11 cellular contexts compared by ENCODE assay signal in genomic region chr11:97454988-97455387, GRCh38.
DNase-seq lines count a peak whose midpoint lies in the region; TF ChIP-seq lines count a peak whose summit lies in the region.
"Had no signal": no experiment of that assay in that cellular context is flagged by ENCODE, and none has a peak within 500 bp of the region (broad histone marks: within the 10 kb centered on the region; RNA-seq: fewer than 3 reads in every experiment).

No MANE protein-coding gene starts in this region.

- WGBS in H9 (ENCODE audit: extremely low coverage, insufficient read length, low lambda C conversion rate): no CpG with 5 or more reads among the region's 1 CpG
- no CpG with 5 or more reads among the region's 1 CpG for WGBS in mesendoderm (ENCODE audit: extremely low coverage, insufficient coverage, low lambda C conversion rate)
- 13 to 14% methylated on average over 1 of the region's 1 CpG for WGBS in tibial nerve, 2 donors

- H3K4ac ChIP-seq in H9 (ENCODE audit: low read depth, low read length) (no peak overlapping the region), mesendoderm (ENCODE audit: low read depth, low read length) (no peak overlapping the region)

- H3K18ac ChIP-seq in H9 (ENCODE audit: insufficient read length, low read depth, low read length): no peak overlapping the region
- no peak overlapping the region for H3K18ac ChIP-seq in mesendoderm (ENCODE audit: low read length)

- TF ChIP-seq CTCF in H9 (conservative IDR thresholded peaks at IDR 0.05): peak; percentile 51
- no peak for TF ChIP-seq CTCF in tibial nerve (IDR thresholded peaks at IDR 0.05)

- no peak overlapping the region for H2AFZ ChIP-seq in H9 (ENCODE audit: low read length)

- no peak for TF ChIP-seq POLR2A in tibial nerve (IDR thresholded peaks at IDR 0.05)

- peaks cover 5% of the 10 kb centered on the region in 2 experiments for H3K4me1 Mint-ChIP-seq in H9

- no peak overlapping the region for H4K8ac ChIP-seq in H9 (replicated peaks; ENCODE audit: insufficient read length, low read depth, low read length)
- H4K8ac ChIP-seq in mesendoderm (ENCODE audit: low read depth, low read length): no peak overlapping the region

- H3K79me1 ChIP-seq in H9 (ENCODE audit: insufficient read depth, low read depth, low read length, poor library complexity, severe bottlenecking) (no peaks in the 10 kb centered on the region), mesendoderm (ENCODE audit: low read length) (no peaks in the 10 kb centered on the region)

- no peak overlapping the region for H4K91ac ChIP-seq in H9 (ENCODE audit: insufficient read length, low read depth, low read length)

- H2AK5ac ChIP-seq in H9 (ENCODE audit: insufficient read length, low read length) (no peak overlapping the region), mesendoderm (ENCODE audit: low read length) (no peak overlapping the region)

- H3K9me3 ChIP-seq in H9 (ENCODE audit: control insufficient read depth, low read depth, low read length) (no peaks in the 10 kb centered on the region), tibial nerve (no peaks in the 10 kb centered on the region)

- no peak overlapping the region for H2BK20ac ChIP-seq in H9 (ENCODE audit: low read depth, low read length, poor library complexity, severe bottlenecking)

- TF ChIP-seq EP300 in tibial nerve (IDR thresholded peaks at IDR 0.05): no peak

- H3K27me3 ChIP-seq in H9 (ENCODE audit: insufficient read depth, low read length): no peaks in the 10 kb centered on the region
- no peaks in the 10 kb centered on the region for H3K27me3 ChIP-seq in mesendoderm (ENCODE audit: insufficient read depth, low read length, poor library complexity)
- H3K27me3 ChIP-seq in H7 (ENCODE audit: control insufficient read depth, insufficient read depth, low read length): no peaks in the 10 kb centered on the region
- no peaks in the 10 kb centered on the region for H3K27me3 ChIP-seq in tibial nerve

- H3K4me1 ChIP-seq in H9 (ENCODE audit: insufficient read depth, low read length) (no peaks in the 10 kb centered on the region), mesendoderm (ENCODE audit: control insufficient read depth, low read depth, low read length) (no peaks in the 10 kb centered on the region), tibial nerve (no peaks in the 10 kb centered on the region)

- no peaks in the 10 kb centered on the region for H3K23me2 ChIP-seq in H9 (ENCODE audit: insufficient read length, low read depth, low read length, poor library complexity, severe bottlenecking)

- H3K9ac ChIP-seq in H9 (ENCODE audit: extremely low read depth, insufficient read length, low read length) (no peak overlapping the region), mesendoderm (ENCODE audit: low read length) (no peak overlapping the region)

- no peaks in the 10 kb centered on the region for H3K36me3 Mint-ChIP-seq in H9 (ENCODE audit: insufficient read depth in 1 of 3, low read depth in 3 of 3)
- H3K36me3 Mint-ChIP-seq: activated naive CD8-positive, alpha-beta T cell had no signal

- no peak overlapping the region for H2BK5ac ChIP-seq in H9 (ENCODE audit: insufficient read length, low read length)
- H2BK5ac ChIP-seq in mesendoderm (ENCODE audit: low read length): no peak overlapping the region

- H3K9me3 Mint-ChIP-seq in H9: no peaks in the 10 kb centered on the region

- H2BK120ac ChIP-seq in H9 (ENCODE audit: low read depth, low read length, poor library complexity, severe bottlenecking) (no peak overlapping the region), mesendoderm (ENCODE audit: low read depth, low read length) (no peak overlapping the region)

- H2BK12ac ChIP-seq in H9 (ENCODE audit: insufficient read length, low read depth, low read length): no peak overlapping the region

- H3K56ac ChIP-seq in H9 (ENCODE audit: insufficient read length, low read depth, low read length) (no peak overlapping the region), mesendoderm (ENCODE audit: low read length) (no peak overlapping the region)

- H3T11ph ChIP-seq in H9 (ENCODE audit: low read length): no peak overlapping the region

- H4K5ac ChIP-seq in H9 (ENCODE audit: insufficient read length, low read depth, low read length) (no peak overlapping the region), mesendoderm (ENCODE audit: low read length) (no peak overlapping the region)

- H3K23ac ChIP-seq in H9 (ENCODE audit: insufficient read length, low read depth, low read length): no peak overlapping the region
- no peak overlapping the region for H3K23ac ChIP-seq in mesendoderm (ENCODE audit: low read length)

- no peaks in the 10 kb centered on the region for H3K27me3 Mint-ChIP-seq in H9 (ENCODE audit: low read depth)
- H3K27me3 Mint-ChIP-seq: activated naive CD8-positive, alpha-beta T cell had no signal

- no peak overlapping the region for H3K4me2 ChIP-seq in H9 (ENCODE audit: insufficient read depth, insufficient read length, low read length)
- H3K4me2 ChIP-seq in mesendoderm (ENCODE audit: low read length): no peak overlapping the region

- in situ Hi-C loops in G401 (cut with HindIII; ENCODE audit: low sequenced_read_pairs): no loop called here

- no peak overlapping the region for H3K4me3 Mint-ChIP-seq in H9
- H3K4me3 Mint-ChIP-seq: activated naive CD8-positive, alpha-beta T cell had no signal

- H3K27ac Mint-ChIP-seq in H9: no peak overlapping the region
- H3K27ac Mint-ChIP-seq: activated naive CD8-positive, alpha-beta T cell had no signal

- H3K4me3 ChIP-seq in mesendoderm (ENCODE audit: low read length) (no peak overlapping the region), H7 (ENCODE audit: insufficient read depth, low read depth, low read length) (no peak overlapping the region), tibial nerve (no peak overlapping the region)

- H3K27ac ChIP-seq in H9 (ENCODE audit: insufficient read length, low read depth, low read length) (no peak overlapping the region), mesendoderm (ENCODE audit: low read depth, low read length) (no peak overlapping the region), tibial nerve (no peak overlapping the region)

- H3K14ac ChIP-seq in H9 (ENCODE audit: insufficient read depth, low read length): no peak overlapping the region

- H3K36me3 ChIP-seq in mesendoderm (ENCODE audit: control insufficient read depth, insufficient read depth, low read length) (no peaks in the 10 kb centered on the region), H7 (replicated peaks; ENCODE audit: control insufficient read depth, insufficient read depth, low read length) (no peaks in the 10 kb centered on the region), tibial nerve (no peaks in the 10 kb centered on the region)

- no peak overlapping the region for H2BK15ac ChIP-seq in H9 (ENCODE audit: low read depth, low read length)
- no peak overlapping the region for H2BK15ac ChIP-seq in mesendoderm (replicated peaks; ENCODE audit: low read depth)

- H3K79me2 ChIP-seq in H9 (ENCODE audit: insufficient read depth, low read length) (no peaks in the 10 kb centered on the region), mesendoderm (ENCODE audit: control insufficient read depth, insufficient read depth, low read length) (no peaks in the 10 kb centered on the region)

- DNase-seq in H9 (no peak), NCI-H345 treated with DMSO at 0.1 percent for 48 hours (lab: John Stamatoyannopoulos, UW; ENCODE audit: unreplicated experiment) (peak; percentile 17), brain pericyte (ENCODE audit: low read depth, low spot score) (peak; percentile 11), mesendoderm (peak; percentile 11), H7 (no peak), G401 (ENCODE audit: low spot score) (no peak), NCI-H2107 (lab: John Stamatoyannopoulos, UW) (no peak), tibial nerve (ENCODE audit: low spot score in 2 of 2) (no peak)
- DNase-seq: NCI-H1930, nucleus accumbens had no signal

- no peaks in the 10 kb centered on the region for H4K20me1 ChIP-seq in H9 (ENCODE audit: control insufficient read depth, insufficient read depth, insufficient read length)

Comparison
In these comparisons a context has a peak if more than half of its experiments do, and no peak if none do; other contexts are left out.
1. DNase-seq: peak in NCI-H345 treated with DMSO at 0.1 percent for 48 hours (single experiment), brain pericyte (single experiment) and mesendoderm (single experiment); none in H9 (single experiment), H7 (single experiment), G401 (single experiment), NCI-H2107 (single experiment) and tibial nerve (0 of 2).